8 cellular contexts compared by ENCODE assay signal in genomic region chr20:18496740-18497592, GRCh38. TPM values are rescaled to one million over a fixed set of nuclear protein-coding genes. Genes with fewer than 3 reads are reported as not detected.
DNase-seq lines count a peak whose midpoint lies in the region; ATAC-seq and TF ChIP-seq lines count a peak whose summit lies in the region.

Gene RBBP9 (minus strand): TSS chr20:18497225. CDS start chr20:18497167, 58 bp downstream.

- no peaks in the 10 kb centered on the region for H3K9me3 Mint-ChIP-seq in chondrocyte (ENCODE audit: low read depth)

- H3K4me1 Mint-ChIP-seq in chondrocyte (ENCODE audit: low read depth) = peaks cover 14% of the 10 kb centered on the region

- TF ChIP-seq CTCF in chondrocyte (IDR thresholded peaks at IDR 0.05) = peak; percentile 12

- H3K27ac Mint-ChIP-seq in chondrocyte (ENCODE audit: unreplicated experiment) = peak within 1 kb of the TSS; percentile 90

- DNase-seq in AG20443 (ENCODE audit: low spot score) (peak; percentile 95), NCI-H446 treated with DMSO at 0.1 percent for 48 hours (lab: John Stamatoyannopoulos, UW) (peak; percentile 77), chondrocyte (ENCODE audit: low spot score) (peak; percentile 95), kidney tubule cell (ENCODE audit: low spot score) (peak; percentile 86)
- DNase-seq in activated CD4-positive, alpha-beta T cell treated with anti-CD3 and anti-CD28 coated beads for 24 hours (ENCODE audit: low read depth in 2 of 2) = peak; percentile 63 to 74
- DNase-seq in stimulated activated CD4-positive, alpha-beta T cell treated with anti-CD3 and anti-CD28 coated beads, Interleukin-1b, Interleukin-23, amount 100 ng/mL, for 1 hour (ENCODE audit: low read depth in 2 of 2) = peak; percentile 27 to 58

- H3K4me3 Mint-ChIP-seq in chondrocyte (ENCODE audit: unreplicated experiment) = peak within 1 kb of the TSS; percentile 99

- H3K36me3 Mint-ChIP-seq in chondrocyte (ENCODE audit: low read depth) = no peaks in the 10 kb centered on the region

- ATAC-seq in GM19023 (IDR thresholded peaks at IDR 0.05; ENCODE audit: unreplicated experiment) (peak; percentile 97), HG03196 (IDR thresholded peaks at IDR 0.05; ENCODE audit: unreplicated experiment) (peak; percentile 97)

- no peaks in the 10 kb centered on the region for H3K27me3 Mint-ChIP-seq in chondrocyte (ENCODE audit: low read depth)

RNA-seq across cellular contexts. Expression of gene RBBP9, which starts in this region (rescaled TPM):
- 12.7 to 20.6 TPM (median 14.2 TPM) in 3 replicates for total RNA-seq in chondrocyte

Comparison
In these comparisons a context has a peak if more than half of its experiments do, and no peak if none do; other contexts are left out.
1. Peak in every context shown above with its lines: DNase-seq and ATAC-seq.
2. DNase-seq: peak in every context shown above with its lines; median percentile 95 in AG20443; 95 in chondrocyte; 86 in kidney tubule cell; 77 in NCI-H446 treated with DMSO at 0.1 percent for 48 hours; 68 in activated CD4-positive, alpha-beta T cell treated with anti-CD3 and anti-CD28 coated beads for 24 hours; 42 in stimulated activated CD4-positive, alpha-beta T cell treated with anti-CD3 and anti-CD28 coated beads, Interleukin-1b, Interleukin-23, amount 100 ng/mL, for 1 hour.